Comparison of ENCODE assay signal across 21 cellular contexts in genomic region chr2:30382995-30383394, GRCh38.
DNase-seq lines count a peak whose midpoint lies in the region; ATAC-seq, FAIRE-seq and TF ChIP-seq lines count a peak whose summit lies in the region.
"Had no signal": no experiment of that assay in that cellular context is flagged by ENCODE, and none has a peak within 500 bp of the region (broad histone marks: within the 10 kb centered on the region; RNA-seq: fewer than 3 reads in every experiment).

No MANE protein-coding gene starts in this region.

- 88 to 92% (median 88%) methylated on average over 1 of the region's 1 CpG for WGBS in small intestine, 3 donors

- ATAC-seq in HG03175 (IDR thresholded peaks at IDR 0.05; ENCODE audit: unreplicated experiment), result no peak
- ATAC-seq: body of pancreas; CD8-positive, alpha-beta T cell; naive thymus-derived CD8-positive, alpha-beta T cell had no signal

- DNase-seq in DMS153 (lab: John Stamatoyannopoulos, UW), result peak; percentile 78
- DNase-seq in NCI-H128 (lab: John Stamatoyannopoulos, UW; ENCODE audit: unreplicated experiment), result peak; percentile 55
- peak; percentile 24 for DNase-seq in NCI-H2227 treated with DMSO at 0.1 percent for 48 hours (lab: John Stamatoyannopoulos, UW)
- peak in 14 of 61 donors; percentile 3 to 69 (median 16) for DNase-seq in caudate nucleus (lab: John Stamatoyannopoulos, UW)
- no peak for DNase-seq in T1000 (lab: John Stamatoyannopoulos, UW)
- DNase-seq in small intestine, result no peak
- no peak for DNase-seq in WERI-Rb-1
- DNase-seq: body of pancreas; CD8-positive, alpha-beta T cell; HFFc6; kidney; naive thymus-derived CD8-positive, alpha-beta T cell; NCI-H1930; pancreas; sigmoid colon; stimulated activated CD4-positive, alpha-beta T cell treated with anti-CD3 and anti-CD28 coated beads, Interleukin-2, amount 100 ng/mL, for 24 hours had no signal

- H3K27ac ChIP-seq in caudate nucleus (ENCODE audit: low read depth, low read length) (peak overlapping the region; percentile 2), small intestine (ENCODE audit: low read depth in 1 of 2, low read length in 1 of 2) (no peak overlapping the region), WERI-Rb-1 (no peak overlapping the region)
- H3K27ac ChIP-seq: body of pancreas, KMS-11, pancreas, sigmoid colon, vagina had no signal

- no peaks in the 10 kb centered on the region for H3K9me3 ChIP-seq in small intestine (ENCODE audit: control insufficient read depth, low read depth)
- H3K9me3 ChIP-seq in WERI-Rb-1 (ENCODE audit: severe bottlenecking), result no peaks in the 10 kb centered on the region
- H3K9me3 ChIP-seq: body of pancreas, pancreas, sigmoid colon, vagina had no signal

- no peaks in the 10 kb centered on the region for H3K27me3 ChIP-seq in small intestine (ENCODE audit: control insufficient read depth in 2 of 2, insufficient read depth in 2 of 2, low read length in 2 of 2)
- no peaks in the 10 kb centered on the region for H3K27me3 ChIP-seq in WERI-Rb-1 (ENCODE audit: insufficient read depth, low read depth, severe bottlenecking)
- H3K27me3 ChIP-seq: body of pancreas, pancreas, sigmoid colon, vagina had no signal

- no peak overlapping the region for H3K4me3 ChIP-seq in small intestine (ENCODE audit: low read depth in 1 of 2, low read length in 2 of 2)
- no peak overlapping the region for H3K4me3 ChIP-seq in WERI-Rb-1 (ENCODE audit: low read depth, low read length)
- H3K4me3 ChIP-seq: body of pancreas, pancreas, sigmoid colon, vagina had no signal

- H3K36me3 ChIP-seq in small intestine (ENCODE audit: control insufficient read depth in 2 of 2, insufficient read depth in 2 of 2, low read length in 2 of 2), result no peaks in the 10 kb centered on the region
- H3K36me3 ChIP-seq in WERI-Rb-1, result no peaks in the 10 kb centered on the region
- H3K36me3 ChIP-seq: pancreas, sigmoid colon, vagina had no signal

- FAIRE-seq in small intestine (lab: Jason Lieb, UNC), result no peak
- FAIRE-seq: endothelial cell of umbilical vein, G401.6, kidney, pancreas had no signal

- no peaks in the 10 kb centered on the region for H3K4me1 ChIP-seq in small intestine (ENCODE audit: control insufficient read depth in 2 of 2, insufficient read depth in 1 of 2, low read depth in 1 of 2, low read length in 1 of 2)
- H3K4me1 ChIP-seq: sigmoid colon, vagina had no signal

- no peak for TF ChIP-seq CTCF in WERI-Rb-1 (IDR thresholded peaks at IDR 0.05; ENCODE audit: low read depth, low read length)

Comparison
In these comparisons a context has a peak if more than half of its experiments do, and no peak if none do; other contexts are left out.
1. DNase-seq: peak in DMS153 (single experiment), NCI-H128 (single experiment) and NCI-H2227 treated with DMSO at 0.1 percent for 48 hours (single experiment); none in T1000 (single experiment), small intestine (single experiment) and WERI-Rb-1 (single experiment).